ENCODE assay signal across 9 cellular contexts in the genomic region with DNA sequence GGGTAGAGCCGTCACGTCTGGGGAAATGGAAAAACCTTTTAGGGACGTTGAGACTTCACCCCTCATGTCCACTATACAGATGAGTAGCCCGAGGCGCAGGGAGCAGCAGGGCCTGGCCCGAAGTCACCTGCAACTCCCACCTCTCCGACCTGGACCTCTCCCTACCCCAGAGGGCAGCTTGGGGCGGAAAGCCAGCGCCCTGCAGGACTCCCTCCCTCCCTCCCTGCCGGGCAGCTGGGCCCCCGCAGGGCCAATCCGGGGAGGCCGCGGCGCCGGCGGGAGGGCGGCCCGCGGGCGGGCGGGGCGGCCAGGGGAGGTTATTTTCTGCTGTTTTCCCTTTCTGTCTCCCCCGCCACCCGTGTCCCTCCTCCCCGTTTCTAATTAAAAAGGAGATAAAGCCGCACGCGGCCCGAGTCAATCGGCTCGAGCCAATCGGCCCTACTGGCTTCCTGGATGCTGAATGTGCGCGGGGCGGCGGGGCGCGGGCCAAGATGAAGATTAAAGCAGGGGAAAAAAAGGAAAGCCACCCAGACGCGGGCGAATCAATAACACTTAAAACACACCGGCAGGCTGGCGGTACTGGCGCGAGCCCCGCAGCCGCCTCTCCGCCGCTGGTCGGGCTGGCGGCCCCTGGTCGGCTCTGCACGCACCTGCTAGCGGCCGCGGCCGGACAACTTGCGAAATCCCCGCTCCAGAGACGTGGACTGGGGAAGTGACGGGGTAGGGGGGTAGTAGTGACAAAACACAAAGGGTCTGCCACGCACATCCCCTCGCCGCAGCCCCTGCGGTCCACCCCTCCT. TPM values are rescaled to one million over a fixed set of nuclear protein-coding genes. Genes with fewer than 3 reads are reported as not detected.
DNase-seq lines count a peak whose midpoint lies in the region; ATAC-seq, FAIRE-seq and TF ChIP-seq lines count a peak whose summit lies in the region.
"Had no signal": no experiment of that assay in that cellular context is flagged by ENCODE, and none has a peak within 500 bp of the region (broad histone marks: within the 10 kb centered on the region; RNA-seq: fewer than 3 reads in every experiment).

No MANE protein-coding gene starts in this region.

- H3K4me3 Mint-ChIP-seq in CD4-positive, CD25-positive, alpha-beta regulatory T cell, result peak overlapping the region; percentile 48 to 84 (median 78)
- H3K4me3 Mint-ChIP-seq in natural killer cell treated with Interleukin-12 subunit alpha and Interleukin-12 subunit beta and Interleukin-15 and Interleukin-18, amount 100 ng/mL, for 72 hours, result peak overlapping the region; percentile 59
- no peak overlapping the region for H3K4me3 Mint-ChIP-seq in T-helper 2 cell treated with Interferon-gamma antibody and Interleukin-4, amounts not matched to agents 5 μg/mL and 100 μg/mL, for 36 hours

- no peaks in the 10 kb centered on the region for H3K9me3 ChIP-seq in CD4-positive, CD25-positive, alpha-beta regulatory T cell (ENCODE audit: control insufficient read depth in 2 of 2, low read length in 2 of 2)

- H3K4me1 Mint-ChIP-seq in CD4-positive, CD25-positive, alpha-beta regulatory T cell, result peaks cover 0 to 21% (median 3%) of the 10 kb centered on the region in 4 donors
- peaks cover 0 to 3% of the 10 kb centered on the region in 2 donors for H3K4me1 Mint-ChIP-seq in natural killer cell treated with Interleukin-12 subunit alpha and Interleukin-12 subunit beta and Interleukin-15 and Interleukin-18, amount 100 ng/mL, for 72 hours (ENCODE audit: low read depth in 2 of 2)
- H3K4me1 Mint-ChIP-seq in T-helper 2 cell treated with Interferon-gamma antibody and Interleukin-4, amounts not matched to agents 5 μg/mL and 100 μg/mL, for 36 hours (ENCODE audit: low read depth), result no peaks in the 10 kb centered on the region

- no peak for ATAC-seq in CD4-positive, CD25-positive, alpha-beta regulatory T cell (ENCODE audit: low read depth in 2 of 2)
- no peak for ATAC-seq in natural killer cell treated with Interleukin-12 subunit alpha and Interleukin-12 subunit beta and Interleukin-15 and Interleukin-18, amount 100 ng/mL, for 72 hours
- ATAC-seq in GM18505 (IDR thresholded peaks at IDR 0.05; ENCODE audit: unreplicated experiment), result no peak
- no peak for ATAC-seq in GM21529 (IDR thresholded peaks at IDR 0.05; ENCODE audit: unreplicated experiment)

- no peak overlapping the region for H3K27ac ChIP-seq in CD4-positive, CD25-positive, alpha-beta regulatory T cell (ENCODE audit: insufficient read depth, low read length, poor library complexity, severe bottlenecking)
- peak overlapping the region in 15 of 59 donors; percentile 9 to 71 (median 46) for H3K27ac ChIP-seq in dorsolateral prefrontal cortex

- H3K27ac Mint-ChIP-seq in CD4-positive, CD25-positive, alpha-beta regulatory T cell, result peak overlapping the region in 2 of 3 donors; percentile 54 to 65
- H3K27ac Mint-ChIP-seq in natural killer cell treated with Interleukin-12 subunit alpha and Interleukin-12 subunit beta and Interleukin-15 and Interleukin-18, amount 100 ng/mL, for 72 hours, result no peak overlapping the region
- H3K27ac Mint-ChIP-seq in T-helper 2 cell treated with Interferon-gamma antibody and Interleukin-4, amounts not matched to agents 5 μg/mL and 100 μg/mL, for 36 hours, result no peak overlapping the region

- H3K27me3 Mint-ChIP-seq in CD4-positive, CD25-positive, alpha-beta regulatory T cell, result peaks cover 59% of the 10 kb centered on the region
- H3K27me3 Mint-ChIP-seq in natural killer cell treated with Interleukin-12 subunit alpha and Interleukin-12 subunit beta and Interleukin-15 and Interleukin-18, amount 100 ng/mL, for 72 hours, result peaks cover 46 to 65% of the 10 kb centered on the region in 2 donors
- H3K27me3 Mint-ChIP-seq in T-helper 2 cell treated with Interferon-gamma antibody and Interleukin-4, amounts not matched to agents 5 μg/mL and 100 μg/mL, for 36 hours (ENCODE audit: low read depth), result peaks cover 66% of the 10 kb centered on the region

- H3K27me3 ChIP-seq in CD4-positive, CD25-positive, alpha-beta regulatory T cell (ENCODE audit: control insufficient read depth, insufficient read depth, low read length), result peaks cover 19% of the 10 kb centered on the region
- H3K27me3 ChIP-seq in dorsolateral prefrontal cortex, result peaks cover 0 to 54% (median 15%) of the 10 kb centered on the region in 45 donors

- H3K9me3 Mint-ChIP-seq in CD4-positive, CD25-positive, alpha-beta regulatory T cell, result peaks cover 0 to 6% (median 0%) of the 10 kb centered on the region in 7 donors
- no peaks in the 10 kb centered on the region for H3K9me3 Mint-ChIP-seq in natural killer cell treated with Interleukin-12 subunit alpha and Interleukin-12 subunit beta and Interleukin-15 and Interleukin-18, amount 100 ng/mL, for 72 hours
- H3K9me3 Mint-ChIP-seq in T-helper 2 cell treated with Interferon-gamma antibody and Interleukin-4, amounts not matched to agents 5 μg/mL and 100 μg/mL, for 36 hours, result no peaks in the 10 kb centered on the region

- FAIRE-seq in HTR-8/SVneo (lab: Jason Lieb, UNC), result no peak

- TF ChIP-seq CTCF in dorsolateral prefrontal cortex (IDR thresholded peaks at IDR 0.05 in 54 of 56, conservative IDR thresholded peaks at IDR 0.05 in 2 of 56; ENCODE audit: low read depth in 1 of 56, partially characterized antibody in 56 of 56), result no peak

- peaks cover 9% of the 10 kb centered on the region for H3K36me3 Mint-ChIP-seq in CD4-positive, CD25-positive, alpha-beta regulatory T cell
- H3K36me3 Mint-ChIP-seq in natural killer cell treated with Interleukin-12 subunit alpha and Interleukin-12 subunit beta and Interleukin-15 and Interleukin-18, amount 100 ng/mL, for 72 hours, result no peaks in the 10 kb centered on the region
- no peaks in the 10 kb centered on the region for H3K36me3 Mint-ChIP-seq in T-helper 2 cell treated with Interferon-gamma antibody and Interleukin-4, amounts not matched to agents 5 μg/mL and 100 μg/mL, for 36 hours (ENCODE audit: low read depth)

- no peak for DNase-seq in CD4-positive, CD25-positive, alpha-beta regulatory T cell
- DNase-seq in NCI-H69 (lab: John Stamatoyannopoulos, UW) (peak; percentile 2), dorsolateral prefrontal cortex (peak in 1 of 10 donors; percentile 28), HTR-8/SVneo (ENCODE audit: insufficient read length, low spot score) (no peak)
- DNase-seq in natural killer cell treated with Interleukin-12 subunit alpha and Interleukin-12 subunit beta and Interleukin-15 and Interleukin-18, amount 100 ng/mL, for 72 hours (ENCODE audit: low spot score), result peak; percentile 39
- no peak for DNase-seq in T-helper 2 cell treated with Interferon-gamma antibody and Interleukin-4, amounts not matched to agents 5 μg/mL and 100 μg/mL, for 36 hours (ENCODE audit: low spot score)
- DNase-seq: NCI-H2081 had no signal

- no peak for TF ChIP-seq POLR2A in GM18505 (IDR thresholded peaks at IDR 0.05; ENCODE audit: borderline replicate concordance, extremely low read depth, insufficient read depth, insufficient read length)

- intact Hi-C loops in dorsolateral prefrontal cortex (cut with DNase I), result loop anchor here in 1 of 2 donors (2.0 kb wide), 1 partner anchor 95 kb away; no protein-coding TSS in a partner anchor

- H3K4me1 ChIP-seq in CD4-positive, CD25-positive, alpha-beta regulatory T cell (ENCODE audit: control insufficient read depth, insufficient read depth, low read length, poor library complexity, severe bottlenecking), result peaks cover 22% of the 10 kb centered on the region

- no peaks in the 10 kb centered on the region for H3K36me3 ChIP-seq in CD4-positive, CD25-positive, alpha-beta regulatory T cell (ENCODE audit: control insufficient read depth, insufficient read depth, low read length)

- H3K4me3 ChIP-seq in CD4-positive, CD25-positive, alpha-beta regulatory T cell (ENCODE audit: low read depth, low read length), result no peak overlapping the region
- peak overlapping the region; percentile 30 to 71 (median 58) for H3K4me3 ChIP-seq in dorsolateral prefrontal cortex

RNA-seq across cellular contexts. Expression of gene WNT7A, which starts 1.8 kb away (rescaled TPM):
- 2.5 TPM for total RNA-seq in CD4-positive, CD25-positive, alpha-beta regulatory T cell
- polyA plus RNA-seq in CD4-positive, CD25-positive, alpha-beta regulatory T cell, result 1 to 10 TPM in 1 of 4 donors, under 1 TPM in 2, not detected in 1; 0.34 to 1.4 (median 0.87) TPM
- 10 to 100 TPM in 7 of 120 experiments, 1 to 10 TPM in 113; 2.0 to 12.7 (median 6.4) TPM for total RNA-seq in dorsolateral prefrontal cortex
- total RNA-seq in natural killer cell treated with Interleukin-12 subunit alpha and Interleukin-12 subunit beta and Interleukin-15 and Interleukin-18, amount 100 ng/mL, for 72 hours, result not detected

Comparison
In these comparisons a context has a peak if more than half of its experiments do, and no peak if none do; other contexts are left out.
1. DNase-seq: peak in NCI-H69 (single experiment) and natural killer cell treated with Interleukin-12 subunit alpha and Interleukin-12 subunit beta and Interleukin-15 and Interleukin-18, amount 100 ng/mL, for 72 hours (single experiment); none in CD4-positive, CD25-positive, alpha-beta regulatory T cell (0 of 3), T-helper 2 cell treated with Interferon-gamma antibody and Interleukin-4, amounts not matched to agents 5 μg/mL and 100 μg/mL, for 36 hours (single experiment) and HTR-8/SVneo (single experiment).
2. H3K27ac Mint-ChIP-seq: peak in CD4-positive, CD25-positive, alpha-beta regulatory T cell (2 of 3); none in natural killer cell treated with Interleukin-12 subunit alpha and Interleukin-12 subunit beta and Interleukin-15 and Interleukin-18, amount 100 ng/mL, for 72 hours (0 of 2) and T-helper 2 cell treated with Interferon-gamma antibody and Interleukin-4, amounts not matched to agents 5 μg/mL and 100 μg/mL, for 36 hours (single experiment).